In the genomic region with DNA sequence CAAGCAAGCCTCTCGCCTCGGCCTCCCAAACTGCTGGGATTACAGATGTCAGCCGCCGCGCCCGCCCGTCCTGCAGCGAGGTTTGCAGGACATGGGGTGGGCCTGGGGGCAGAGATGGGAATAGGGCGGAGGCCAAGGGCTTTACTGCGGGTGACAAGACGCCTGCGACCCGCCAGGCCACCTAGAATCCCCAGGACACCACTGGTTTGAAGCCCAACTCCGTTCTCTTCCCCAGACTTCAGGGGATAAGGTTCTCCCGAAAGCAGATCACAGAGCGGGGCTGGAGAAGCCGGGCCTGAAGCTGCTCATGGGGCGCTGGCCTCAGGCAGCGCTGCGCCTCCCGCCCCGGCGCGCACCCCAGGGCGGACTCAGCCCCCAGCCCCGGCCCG, we compare ENCODE assay signal across 1 cellular context.
TF ChIP-seq lines count a peak whose summit lies in the region.

No MANE protein-coding gene starts in this region.

TF ChIP-seq in HepG2, 621 proteins besides CTCF, POLR2A, EP300 and RAD21 (continued from another document):
- TF ChIP-seq, protein P1, sequence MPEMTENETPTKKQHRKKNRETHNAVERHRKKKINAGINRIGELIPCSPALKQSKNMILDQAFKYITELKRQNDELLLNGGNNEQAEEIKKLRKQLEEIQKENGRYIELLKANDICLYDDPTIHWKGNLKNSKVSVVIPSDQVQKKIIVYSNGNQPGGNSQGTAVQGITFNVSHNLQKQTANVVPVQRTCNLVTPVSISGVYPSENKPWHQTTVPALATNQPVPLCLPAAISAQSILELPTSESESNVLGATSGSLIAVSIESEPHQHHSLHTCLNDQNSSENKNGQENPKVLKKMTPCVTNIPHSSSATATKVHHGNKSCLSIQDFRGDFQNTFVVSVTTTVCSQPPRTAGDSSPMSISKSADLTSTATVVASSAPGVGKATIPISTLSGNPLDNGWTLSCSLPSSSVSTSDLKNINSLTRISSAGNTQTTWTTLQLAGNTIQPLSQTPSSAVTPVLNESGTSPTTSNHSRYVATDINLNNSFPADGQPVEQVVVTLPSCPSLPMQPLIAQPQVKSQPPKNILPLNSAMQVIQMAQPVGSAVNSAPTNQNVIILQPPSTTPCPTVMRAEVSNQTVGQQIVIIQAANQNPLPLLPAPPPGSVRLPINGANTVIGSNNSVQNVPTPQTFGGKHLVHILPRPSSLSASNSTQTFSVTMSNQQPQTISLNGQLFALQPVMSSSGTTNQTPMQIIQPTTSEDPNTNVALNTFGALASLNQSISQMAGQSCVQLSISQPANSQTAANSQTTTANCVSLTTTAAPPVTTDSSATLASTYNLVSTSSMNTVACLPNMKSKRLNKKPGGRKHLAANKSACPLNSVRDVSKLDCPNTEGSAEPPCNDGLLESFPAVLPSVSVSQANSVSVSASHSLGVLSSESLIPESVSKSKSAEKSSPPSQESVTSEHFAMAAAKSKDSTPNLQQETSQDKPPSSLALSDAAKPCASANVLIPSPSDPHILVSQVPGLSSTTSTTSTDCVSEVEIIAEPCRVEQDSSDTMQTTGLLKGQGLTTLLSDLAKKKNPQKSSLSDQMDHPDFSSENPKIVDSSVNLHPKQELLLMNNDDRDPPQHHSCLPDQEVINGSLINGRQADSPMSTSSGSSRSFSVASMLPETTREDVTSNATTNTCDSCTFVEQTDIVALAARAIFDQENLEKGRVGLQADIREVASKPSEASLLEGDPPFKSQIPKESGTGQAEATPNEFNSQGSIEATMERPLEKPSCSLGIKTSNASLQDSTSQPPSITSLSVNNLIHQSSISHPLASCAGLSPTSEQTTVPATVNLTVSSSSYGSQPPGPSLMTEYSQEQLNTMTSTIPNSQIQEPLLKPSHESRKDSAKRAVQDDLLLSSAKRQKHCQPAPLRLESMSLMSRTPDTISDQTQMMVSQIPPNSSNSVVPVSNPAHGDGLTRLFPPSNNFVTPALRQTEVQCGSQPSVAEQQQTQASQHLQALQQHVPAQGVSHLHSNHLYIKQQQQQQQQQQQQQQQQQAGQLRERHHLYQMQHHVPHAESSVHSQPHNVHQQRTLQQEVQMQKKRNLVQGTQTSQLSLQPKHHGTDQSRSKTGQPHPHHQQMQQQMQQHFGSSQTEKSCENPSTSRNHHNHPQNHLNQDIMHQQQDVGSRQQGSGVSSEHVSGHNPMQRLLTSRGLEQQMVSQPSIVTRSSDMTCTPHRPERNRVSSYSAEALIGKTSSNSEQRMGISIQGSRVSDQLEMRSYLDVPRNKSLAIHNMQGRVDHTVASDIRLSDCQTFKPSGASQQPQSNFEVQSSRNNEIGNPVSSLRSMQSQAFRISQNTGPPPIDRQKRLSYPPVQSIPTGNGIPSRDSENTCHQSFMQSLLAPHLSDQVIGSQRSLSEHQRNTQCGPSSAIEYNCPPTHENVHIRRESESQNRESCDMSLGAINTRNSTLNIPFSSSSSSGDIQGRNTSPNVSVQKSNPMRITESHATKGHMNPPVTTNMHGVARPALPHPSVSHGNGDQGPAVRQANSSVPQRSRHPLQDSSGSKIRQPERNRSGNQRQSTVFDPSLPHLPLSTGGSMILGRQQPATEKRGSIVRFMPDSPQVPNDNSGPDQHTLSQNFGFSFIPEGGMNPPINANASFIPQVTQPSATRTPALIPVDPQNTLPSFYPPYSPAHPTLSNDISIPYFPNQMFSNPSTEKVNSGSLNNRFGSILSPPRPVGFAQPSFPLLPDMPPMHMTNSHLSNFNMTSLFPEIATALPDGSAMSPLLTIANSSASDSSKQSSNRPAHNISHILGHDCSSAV (CRISPR knock-in tag; IDR thresholded peaks at IDR 0.05; ENCODE audit: borderline replicate concordance), result no peak
- TF ChIP-seq SCMH1 (CRISPR knock-in tag; IDR thresholded peaks at IDR 0.05; ENCODE audit: borderline replicate concordance) (no peak), NFYB (CRISPR knock-in tag; IDR thresholded peaks at IDR 0.05) (no peak), PCBP2 (optimal IDR thresholded peaks at IDR 0.05; ENCODE audit: low read depth, low read length, poor library complexity, severe bottlenecking) (no peak), ZNF546 (CRISPR knock-in tag; conservative IDR thresholded peaks at IDR 0.05) (peak; percentile 37), SRSF9 (IDR thresholded peaks at IDR 0.05; ENCODE audit: borderline replicate concordance, insufficient read depth, low read depth, low read length, poor library complexity, severe bottlenecking) (no peak), TCF12 (IDR thresholded peaks at IDR 0.05) (no peak), TCF12 (CRISPR knock-in tag; IDR thresholded peaks at IDR 0.05) (0 out of 2 replicates have a peak, but pooled peaks have one; percentile 14), ZNF724P (CRISPR knock-in tag; IDR thresholded peaks at IDR 0.05; ENCODE audit: borderline replicate concordance) (peak; percentile 7; the same call in 1 of the 2 replicates), ARID2 (CRISPR knock-in tag; IDR thresholded peaks at IDR 0.05; ENCODE audit: borderline replicate concordance) (no peak), RXRA (CRISPR knock-in tag; IDR thresholded peaks at IDR 0.05) (0 out of 2 replicates have a peak, but pooled peaks have one; percentile 8), ZNF263 (CRISPR knock-in tag; IDR thresholded peaks at IDR 0.05) (peak; percentile 35; the same call in 1 of the 2 replicates), ZNF766 (CRISPR knock-in tag; IDR thresholded peaks at IDR 0.05; ENCODE audit: borderline replicate concordance) (peak; percentile 31; the same call in 1 of the 2 replicates), ZNF768 (CRISPR knock-in tag; IDR thresholded peaks at IDR 0.05) (peak; percentile 0; the same call in 1 of the 2 replicates), HOXA5 (CRISPR knock-in tag; IDR thresholded peaks at IDR 0.05) (0 out of 2 replicates have a peak, but pooled peaks have one; percentile 8), ZNF180 (CRISPR knock-in tag; IDR thresholded peaks at IDR 0.05; ENCODE audit: borderline replicate concordance, low read depth) (peak; percentile 83; the same call in 1 of the 2 replicates), ZNF484 (CRISPR knock-in tag; IDR thresholded peaks at IDR 0.05; ENCODE audit: borderline replicate concordance, low read depth) (no peak), ZNF430 (CRISPR knock-in tag; IDR thresholded peaks at IDR 0.05) (0 out of 2 replicates have a peak, but pooled peaks have one; percentile 33), PAF1 (CRISPR knock-in tag; IDR thresholded peaks at IDR 0.05) (0 out of 2 replicates have a peak, but pooled peaks have one; percentile 45), ZSCAN25 (CRISPR knock-in tag; IDR thresholded peaks at IDR 0.05) (no peak), ZFP36L1 (CRISPR knock-in tag; IDR thresholded peaks at IDR 0.05) (no peak), KDM2A (CRISPR knock-in tag; IDR thresholded peaks at IDR 0.05; ENCODE audit: borderline replicate concordance, low read depth) (peak; percentile 77; the same call in 1 of the 2 replicates), RFXAP (CRISPR knock-in tag; IDR thresholded peaks at IDR 0.05; ENCODE audit: borderline replicate concordance) (no peak), PHF5A (CRISPR knock-in tag; IDR thresholded peaks at IDR 0.05; ENCODE audit: low read depth, unreplicated experiment) (no peak)
- TF ChIP-seq, protein P2, sequence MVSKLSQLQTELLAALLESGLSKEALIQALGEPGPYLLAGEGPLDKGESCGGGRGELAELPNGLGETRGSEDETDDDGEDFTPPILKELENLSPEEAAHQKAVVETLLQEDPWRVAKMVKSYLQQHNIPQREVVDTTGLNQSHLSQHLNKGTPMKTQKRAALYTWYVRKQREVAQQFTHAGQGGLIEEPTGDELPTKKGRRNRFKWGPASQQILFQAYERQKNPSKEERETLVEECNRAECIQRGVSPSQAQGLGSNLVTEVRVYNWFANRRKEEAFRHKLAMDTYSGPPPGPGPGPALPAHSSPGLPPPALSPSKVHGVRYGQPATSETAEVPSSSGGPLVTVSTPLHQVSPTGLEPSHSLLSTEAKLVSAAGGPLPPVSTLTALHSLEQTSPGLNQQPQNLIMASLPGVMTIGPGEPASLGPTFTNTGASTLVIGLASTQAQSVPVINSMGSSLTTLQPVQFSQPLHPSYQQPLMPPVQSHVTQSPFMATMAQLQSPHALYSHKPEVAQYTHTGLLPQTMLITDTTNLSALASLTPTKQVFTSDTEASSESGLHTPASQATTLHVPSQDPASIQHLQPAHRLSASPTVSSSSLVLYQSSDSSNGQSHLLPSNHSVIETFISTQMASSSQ (IDR thresholded peaks at IDR 0.05; ENCODE audit: low read depth), result no peak
- TF ChIP-seq, protein P2 (CRISPR knock-in tag; IDR thresholded peaks at IDR 0.05; ENCODE audit: borderline replicate concordance), result 0 out of 2 replicates have a peak, but pooled peaks have one; percentile 2
- TF ChIP-seq, protein P3, sequence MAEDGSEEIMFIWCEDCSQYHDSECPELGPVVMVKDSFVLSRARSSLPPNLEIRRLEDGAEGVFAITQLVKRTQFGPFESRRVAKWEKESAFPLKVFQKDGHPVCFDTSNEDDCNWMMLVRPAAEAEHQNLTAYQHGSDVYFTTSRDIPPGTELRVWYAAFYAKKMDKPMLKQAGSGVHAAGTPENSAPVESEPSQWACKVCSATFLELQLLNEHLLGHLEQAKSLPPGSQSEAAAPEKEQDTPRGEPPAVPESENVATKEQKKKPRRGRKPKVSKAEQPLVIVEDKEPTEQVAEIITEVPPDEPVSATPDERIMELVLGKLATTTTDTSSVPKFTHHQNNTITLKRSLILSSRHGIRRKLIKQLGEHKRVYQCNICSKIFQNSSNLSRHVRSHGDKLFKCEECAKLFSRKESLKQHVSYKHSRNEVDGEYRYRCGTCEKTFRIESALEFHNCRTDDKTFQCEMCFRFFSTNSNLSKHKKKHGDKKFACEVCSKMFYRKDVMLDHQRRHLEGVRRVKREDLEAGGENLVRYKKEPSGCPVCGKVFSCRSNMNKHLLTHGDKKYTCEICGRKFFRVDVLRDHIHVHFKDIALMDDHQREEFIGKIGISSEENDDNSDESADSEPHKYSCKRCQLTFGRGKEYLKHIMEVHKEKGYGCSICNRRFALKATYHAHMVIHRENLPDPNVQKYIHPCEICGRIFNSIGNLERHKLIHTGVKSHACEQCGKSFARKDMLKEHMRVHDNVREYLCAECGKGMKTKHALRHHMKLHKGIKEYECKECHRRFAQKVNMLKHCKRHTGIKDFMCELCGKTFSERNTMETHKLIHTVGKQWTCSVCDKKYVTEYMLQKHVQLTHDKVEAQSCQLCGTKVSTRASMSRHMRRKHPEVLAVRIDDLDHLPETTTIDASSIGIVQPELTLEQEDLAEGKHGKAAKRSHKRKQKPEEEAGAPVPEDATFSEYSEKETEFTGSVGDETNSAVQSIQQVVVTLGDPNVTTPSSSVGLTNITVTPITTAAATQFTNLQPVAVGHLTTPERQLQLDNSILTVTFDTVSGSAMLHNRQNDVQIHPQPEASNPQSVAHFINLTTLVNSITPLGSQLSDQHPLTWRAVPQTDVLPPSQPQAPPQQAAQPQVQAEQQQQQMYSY (CRISPR knock-in tag; IDR thresholded peaks at IDR 0.05), result 0 out of 2 replicates have a peak, but pooled peaks have one; percentile 11
- TF ChIP-seq, protein P4, sequence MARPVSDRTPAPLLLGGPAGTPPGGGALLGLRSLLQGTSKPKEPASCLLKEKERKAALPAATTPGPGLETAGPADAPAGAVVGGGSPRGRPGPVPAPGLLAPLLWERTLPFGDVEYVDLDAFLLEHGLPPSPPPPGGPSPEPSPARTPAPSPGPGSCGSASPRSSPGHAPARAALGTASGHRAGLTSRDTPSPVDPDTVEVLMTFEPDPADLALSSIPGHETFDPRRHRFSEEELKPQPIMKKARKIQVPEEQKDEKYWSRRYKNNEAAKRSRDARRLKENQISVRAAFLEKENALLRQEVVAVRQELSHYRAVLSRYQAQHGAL (CRISPR knock-in tag; IDR thresholded peaks at IDR 0.05; ENCODE audit: not compliant biosample characterization), result no peak
- TF ChIP-seq, protein P5, sequence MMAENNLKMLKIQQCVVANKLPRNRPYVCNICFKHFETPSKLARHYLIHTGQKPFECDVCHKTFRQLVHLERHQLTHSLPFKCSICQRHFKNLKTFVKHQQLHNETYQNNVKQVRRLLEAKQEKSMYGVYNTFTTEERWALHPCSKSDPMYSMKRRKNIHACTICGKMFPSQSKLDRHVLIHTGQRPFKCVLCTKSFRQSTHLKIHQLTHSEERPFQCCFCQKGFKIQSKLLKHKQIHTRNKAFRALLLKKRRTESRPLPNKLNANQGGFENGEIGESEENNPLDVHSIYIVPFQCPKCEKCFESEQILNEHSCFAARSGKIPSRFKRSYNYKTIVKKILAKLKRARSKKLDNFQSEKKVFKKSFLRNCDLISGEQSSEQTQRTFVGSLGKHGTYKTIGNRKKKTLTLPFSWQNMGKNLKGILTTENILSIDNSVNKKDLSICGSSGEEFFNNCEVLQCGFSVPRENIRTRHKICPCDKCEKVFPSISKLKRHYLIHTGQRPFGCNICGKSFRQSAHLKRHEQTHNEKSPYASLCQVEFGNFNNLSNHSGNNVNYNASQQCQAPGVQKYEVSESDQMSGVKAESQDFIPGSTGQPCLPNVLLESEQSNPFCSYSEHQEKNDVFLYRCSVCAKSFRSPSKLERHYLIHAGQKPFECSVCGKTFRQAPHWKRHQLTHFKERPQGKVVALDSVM (CRISPR knock-in tag; IDR thresholded peaks at IDR 0.05), result peak; percentile 53
- TF ChIP-seq, protein P6, sequence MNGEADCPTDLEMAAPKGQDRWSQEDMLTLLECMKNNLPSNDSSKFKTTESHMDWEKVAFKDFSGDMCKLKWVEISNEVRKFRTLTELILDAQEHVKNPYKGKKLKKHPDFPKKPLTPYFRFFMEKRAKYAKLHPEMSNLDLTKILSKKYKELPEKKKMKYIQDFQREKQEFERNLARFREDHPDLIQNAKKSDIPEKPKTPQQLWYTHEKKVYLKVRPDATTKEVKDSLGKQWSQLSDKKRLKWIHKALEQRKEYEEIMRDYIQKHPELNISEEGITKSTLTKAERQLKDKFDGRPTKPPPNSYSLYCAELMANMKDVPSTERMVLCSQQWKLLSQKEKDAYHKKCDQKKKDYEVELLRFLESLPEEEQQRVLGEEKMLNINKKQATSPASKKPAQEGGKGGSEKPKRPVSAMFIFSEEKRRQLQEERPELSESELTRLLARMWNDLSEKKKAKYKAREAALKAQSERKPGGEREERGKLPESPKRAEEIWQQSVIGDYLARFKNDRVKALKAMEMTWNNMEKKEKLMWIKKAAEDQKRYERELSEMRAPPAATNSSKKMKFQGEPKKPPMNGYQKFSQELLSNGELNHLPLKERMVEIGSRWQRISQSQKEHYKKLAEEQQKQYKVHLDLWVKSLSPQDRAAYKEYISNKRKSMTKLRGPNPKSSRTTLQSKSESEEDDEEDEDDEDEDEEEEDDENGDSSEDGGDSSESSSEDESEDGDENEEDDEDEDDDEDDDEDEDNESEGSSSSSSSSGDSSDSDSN (CRISPR knock-in tag; IDR thresholded peaks at IDR 0.05), result 0 out of 2 replicates have a peak, but pooled peaks have one; percentile 4
